ENCODE assay signal across 1 cellular context in genomic region chr20:38109657-38110524, GRCh38.
TF ChIP-seq lines count a peak whose summit lies in the region.

No MANE protein-coding gene starts in this region.

TF ChIP-seq in K562, 482 proteins besides CTCF, POLR2A, EP300 and RAD21 (continued from another document and continues in another):
- TF ChIP-seq PHF20 (IDR thresholded peaks at IDR 0.05; ENCODE audit: partially characterized antibody) (no peak), ARID4B (CRISPR knock-in tag; IDR thresholded peaks at IDR 0.05) (no peak), ZEB2 (IDR thresholded peaks at IDR 0.05) (0 out of 2 replicates have a peak, but pooled peaks have one; percentile 38), TOE1 (IDR thresholded peaks at IDR 0.05; ENCODE audit: borderline replicate concordance) (no peak), TOE1 (CRISPR knock-in tag; IDR thresholded peaks at IDR 0.05; ENCODE audit: borderline replicate concordance, low read depth) (no peak), MAFF (IDR thresholded peaks at IDR 0.05; ENCODE audit: low read length) (peak; percentile 14; the same call in 1 of the 2 replicates), FOSL1 (tag; conservative IDR thresholded peaks at IDR 0.05) (peak; percentile 84), PBX2 (CRISPR knock-in tag; IDR thresholded peaks at IDR 0.05; ENCODE audit: low read depth) (no peak), PBX2 (tag; conservative IDR thresholded peaks at IDR 0.05; ENCODE audit: low read depth) (peak; percentile 97), RBM15 (IDR thresholded peaks at IDR 0.05; ENCODE audit: insufficient read depth, low read length) (no peak), ATF3 (IDR thresholded peaks at IDR 0.05) (peak; percentile 91), ATF3 (CRISPR knock-in tag; conservative IDR thresholded peaks at IDR 0.05) (no peak), KDM2B (CRISPR knock-in tag; IDR thresholded peaks at IDR 0.05) (no peak), ZNF24 (IDR thresholded peaks at IDR 0.05) (no peak), DMBX1 (CRISPR knock-in tag; IDR thresholded peaks at IDR 0.05; ENCODE audit: borderline replicate concordance) (peak; percentile 44; the same call in 1 of the 2 replicates), ZNF12 (CRISPR knock-in tag; IDR thresholded peaks at IDR 0.05) (no peak), BCL6 (CRISPR knock-in tag; IDR thresholded peaks at IDR 0.05) (no peak), E2F3 (CRISPR knock-in tag; IDR thresholded peaks at IDR 0.05) (no peak), PYGO2 (tag; IDR thresholded peaks at IDR 0.05) (no peak), ATF1 (CRISPR knock-in tag; IDR thresholded peaks at IDR 0.05) (no peak), ATF1 (tag; IDR thresholded peaks at IDR 0.05) (peak; percentile 36; the same call in 1 of the 2 replicates), L3MBTL2 (IDR thresholded peaks at IDR 0.05) (peak; percentile 50; the same call in 1 of the 2 replicates), MAZ (CRISPR knock-in tag; conservative IDR thresholded peaks at IDR 0.05 in 1 of 2, IDR thresholded peaks at IDR 0.05 in 1 of 2) (peak in 1 of 2 experiments; percentile 56; a peak in 2 of 4 replicates), SMARCA5 (IDR thresholded peaks at IDR 0.05) (no peak), ZNF431 (CRISPR knock-in tag; IDR thresholded peaks at IDR 0.05) (no peak), TBL1XR1 (IDR thresholded peaks at IDR 0.05; ENCODE audit: low read length in 2 of 2) (peak in 1 of 2 experiments; percentile 3; a peak in 1 of 4 replicates), ZNF140 (CRISPR knock-in tag; IDR thresholded peaks at IDR 0.05) (no peak), HNRNPL (IDR thresholded peaks at IDR 0.05; ENCODE audit: low read depth, low read length) (no peak), U2AF1 (optimal IDR thresholded peaks at IDR 0.05; ENCODE audit: low read depth, low read length) (no peak), ZNF174 (CRISPR knock-in tag; IDR thresholded peaks at IDR 0.05) (no peak), FOXM1 (IDR thresholded peaks at IDR 0.05; ENCODE audit: low read depth) (no peak), FOXM1 (CRISPR knock-in tag; IDR thresholded peaks at IDR 0.05; ENCODE audit: low read depth) (no peak), HOMEZ (CRISPR knock-in tag; IDR thresholded peaks at IDR 0.05) (no peak), DNMT1 (IDR thresholded peaks at IDR 0.05) (no peak)
- TF ChIP-seq, protein P1, sequence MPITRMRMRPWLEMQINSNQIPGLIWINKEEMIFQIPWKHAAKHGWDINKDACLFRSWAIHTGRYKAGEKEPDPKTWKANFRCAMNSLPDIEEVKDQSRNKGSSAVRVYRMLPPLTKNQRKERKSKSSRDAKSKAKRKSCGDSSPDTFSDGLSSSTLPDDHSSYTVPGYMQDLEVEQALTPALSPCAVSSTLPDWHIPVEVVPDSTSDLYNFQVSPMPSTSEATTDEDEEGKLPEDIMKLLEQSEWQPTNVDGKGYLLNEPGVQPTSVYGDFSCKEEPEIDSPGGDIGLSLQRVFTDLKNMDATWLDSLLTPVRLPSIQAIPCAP (CRISPR knock-in tag; IDR thresholded peaks at IDR 0.05; ENCODE audit: borderline replicate concordance), result no peak
- TF ChIP-seq, protein P2, sequence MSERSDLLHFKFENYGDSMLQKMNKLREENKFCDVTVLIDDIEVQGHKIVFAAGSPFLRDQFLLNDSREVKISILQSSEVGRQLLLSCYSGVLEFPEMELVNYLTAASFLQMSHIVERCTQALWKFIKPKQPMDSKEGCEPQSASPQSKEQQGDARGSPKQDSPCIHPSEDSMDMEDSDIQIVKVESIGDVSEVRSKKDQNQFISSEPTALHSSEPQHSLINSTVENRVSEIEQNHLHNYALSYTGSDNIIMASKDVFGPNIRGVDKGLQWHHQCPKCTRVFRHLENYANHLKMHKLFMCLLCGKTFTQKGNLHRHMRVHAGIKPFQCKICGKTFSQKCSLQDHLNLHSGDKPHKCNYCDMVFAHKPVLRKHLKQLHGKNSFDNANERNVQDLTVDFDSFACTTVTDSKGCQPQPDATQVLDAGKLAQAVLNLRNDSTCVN (CRISPR knock-in tag; IDR thresholded peaks at IDR 0.05), result no peak
- TF ChIP-seq, protein P3, sequence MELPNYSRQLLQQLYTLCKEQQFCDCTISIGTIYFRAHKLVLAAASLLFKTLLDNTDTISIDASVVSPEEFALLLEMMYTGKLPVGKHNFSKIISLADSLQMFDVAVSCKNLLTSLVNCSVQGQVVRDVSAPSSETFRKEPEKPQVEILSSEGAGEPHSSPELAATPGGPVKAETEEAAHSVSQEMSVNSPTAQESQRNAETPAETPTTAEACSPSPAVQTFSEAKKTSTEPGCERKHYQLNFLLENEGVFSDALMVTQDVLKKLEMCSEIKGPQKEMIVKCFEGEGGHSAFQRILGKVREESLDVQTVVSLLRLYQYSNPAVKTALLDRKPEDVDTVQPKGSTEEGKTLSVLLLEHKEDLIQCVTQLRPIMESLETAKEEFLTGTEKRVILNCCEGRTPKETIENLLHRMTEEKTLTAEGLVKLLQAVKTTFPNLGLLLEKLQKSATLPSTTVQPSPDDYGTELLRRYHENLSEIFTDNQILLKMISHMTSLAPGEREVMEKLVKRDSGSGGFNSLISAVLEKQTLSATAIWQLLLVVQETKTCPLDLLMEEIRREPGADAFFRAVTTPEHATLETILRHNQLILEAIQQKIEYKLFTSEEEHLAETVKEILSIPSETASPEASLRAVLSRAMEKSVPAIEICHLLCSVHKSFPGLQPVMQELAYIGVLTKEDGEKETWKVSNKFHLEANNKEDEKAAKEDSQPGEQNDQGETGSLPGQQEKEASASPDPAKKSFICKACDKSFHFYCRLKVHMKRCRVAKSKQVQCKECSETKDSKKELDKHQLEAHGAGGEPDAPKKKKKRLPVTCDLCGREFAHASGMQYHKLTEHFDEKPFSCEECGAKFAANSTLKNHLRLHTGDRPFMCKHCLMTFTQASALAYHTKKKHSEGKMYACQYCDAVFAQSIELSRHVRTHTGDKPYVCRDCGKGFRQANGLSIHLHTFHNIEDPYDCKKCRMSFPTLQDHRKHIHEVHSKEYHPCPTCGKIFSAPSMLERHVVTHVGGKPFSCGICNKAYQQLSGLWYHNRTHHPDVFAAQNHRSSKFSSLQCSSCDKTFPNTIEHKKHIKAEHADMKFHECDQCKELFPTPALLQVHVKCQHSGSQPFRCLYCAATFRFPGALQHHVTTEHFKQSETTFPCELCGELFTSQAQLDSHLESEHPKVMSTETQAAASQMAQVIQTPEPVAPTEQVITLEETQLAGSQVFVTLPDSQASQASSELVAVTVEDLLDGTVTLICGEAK (IDR thresholded peaks at IDR 0.05), result 0 out of 2 replicates have a peak, but pooled peaks have one; percentile 28
- TF ChIP-seq, protein P3 (CRISPR knock-in tag; IDR thresholded peaks at IDR 0.05), result no peak
